ENCODE assay signal across 17 cellular contexts in genomic region chr2:68418855-68419254, GRCh38.
DNase-seq lines count a peak whose midpoint lies in the region; ATAC-seq lines count a peak whose summit lies in the region.
"Had no signal": no experiment of that assay in that cellular context is flagged by ENCODE, and none has a peak within 500 bp of the region (broad histone marks: within the 10 kb centered on the region; RNA-seq: fewer than 3 reads in every experiment).

No MANE protein-coding gene starts in this region.

- no peak overlapping the region for H3K9ac ChIP-seq in BLaER1 treated with 17β-estradiol and CSF1 and Interleukin-3, amounts not matched to agents 10 nM and 100 nM
- H3K9ac ChIP-seq in NT2/D1 (ENCODE audit: insufficient read length, low read depth) = no peak overlapping the region

- H3K4me1 Mint-ChIP-seq in activated naive CD4-positive, alpha-beta T cell treated with anti-CD3 and anti-CD28 coated beads, Interleukin-2, amount 10 ng/mL, durations not matched to agents 7 days and 5 days = peaks cover 3% of the 10 kb centered on the region
- H3K4me1 Mint-ChIP-seq: activated CD4-positive, alpha-beta T cell treated with anti-CD3 and anti-CD28 coated beads for 36 hours had no signal

- H3K4me3 ChIP-seq in BLaER1 treated with 17β-estradiol and CSF1 and Interleukin-3, amounts not matched to agents 10 nM and 100 nM = no peak overlapping the region
- no peak overlapping the region for H3K4me3 ChIP-seq in NT2/D1 (ENCODE audit: insufficient read length, low read depth)
- H3K4me3 ChIP-seq: pancreas, thoracic aorta had no signal

- peaks cover 21% of the 10 kb centered on the region for H3K27me3 Mint-ChIP-seq in activated naive CD4-positive, alpha-beta T cell treated with anti-CD3 and anti-CD28 coated beads, Interleukin-2, amount 10 ng/mL, durations not matched to agents 7 days and 5 days

- H3K4me3 Mint-ChIP-seq in activated naive CD4-positive, alpha-beta T cell treated with anti-CD3 and anti-CD28 coated beads, Interleukin-2, amount 10 ng/mL, durations not matched to agents 7 days and 5 days = no peak overlapping the region
- H3K4me3 Mint-ChIP-seq: activated CD4-positive, alpha-beta T cell treated with anti-CD3 and anti-CD28 coated beads for 36 hours; HFFc6 had no signal

- no peaks in the 10 kb centered on the region for H4K20me1 ChIP-seq in BLaER1 treated with 17β-estradiol and CSF1 and Interleukin-3, amounts not matched to agents 10 nM and 100 nM

- 0 out of 22 replicates have a peak overlapping the region, but pooled peaks of 1 of the 11 experiments have one; percentile 11 for H3K27ac ChIP-seq in BLaER1 treated with 17β-estradiol and CSF1 and Interleukin-3, amounts not matched to agents 10 nM and 100 nM
- H3K27ac ChIP-seq: pancreas, thoracic aorta had no signal

- peak; percentile 23 for DNase-seq in NT2/D1 (ENCODE audit: low read depth, low spot score)
- peak; percentile 56 for DNase-seq in islet precursor cell
- DNase-seq in NCI-H526 treated with DMSO at 0.1 percent for 48 hours (lab: John Stamatoyannopoulos, UW) = no peak
- DNase-seq in activated naive CD4-positive, alpha-beta T cell treated with anti-CD3 and anti-CD28 coated beads, Interleukin-2, amount 10 ng/mL, durations not matched to agents 7 days and 5 days = no peak
- no peak for DNase-seq in COLO829 (ENCODE audit: low spot score)
- DNase-seq in activated gamma-delta T cell treated with Interleukin-2 at 50 U/mL for 16 hours = no peak
- DNase-seq: activated CD4-positive, alpha-beta T cell treated with anti-CD3 and anti-CD28 coated beads for 36 hours; cortex of kidney; HFFc6; midbrain; NCI-H1436; NCI-H446 treated with DMSO at 0.1 percent for 48 hours; pancreas; stimulated activated CD4-positive, alpha-beta T cell treated with anti-CD3 and anti-CD28 coated beads, Interleukin-12 subunit alpha, Interleukin-12 subunit beta, amount 100 ng/mL, for 4 hours had no signal

- no peak overlapping the region for H3K27ac Mint-ChIP-seq in activated naive CD4-positive, alpha-beta T cell treated with anti-CD3 and anti-CD28 coated beads, Interleukin-2, amount 10 ng/mL, durations not matched to agents 7 days and 5 days
- H3K27ac Mint-ChIP-seq: HFFc6 had no signal

- H3K9me3 ChIP-seq in BLaER1 treated with 17β-estradiol and CSF1 and Interleukin-3, amounts not matched to agents 10 nM and 100 nM (replicated peaks in 1 of 11) = peaks cover 0 to 19% (median 14%) of the 10 kb centered on the region in 11 experiments; a peak in 18 of 22 replicates
- no peaks in the 10 kb centered on the region for H3K9me3 ChIP-seq in NT2/D1 (ENCODE audit: insufficient read depth, low read length)
- H3K9me3 ChIP-seq: pancreas, thoracic aorta had no signal

- no peaks in the 10 kb centered on the region for H3K9me3 Mint-ChIP-seq in activated naive CD4-positive, alpha-beta T cell treated with anti-CD3 and anti-CD28 coated beads, Interleukin-2, amount 10 ng/mL, durations not matched to agents 7 days and 5 days
- H3K9me3 Mint-ChIP-seq: HFFc6 had no signal

- no peaks in the 10 kb centered on the region for H3K36me3 Mint-ChIP-seq in activated naive CD4-positive, alpha-beta T cell treated with anti-CD3 and anti-CD28 coated beads, Interleukin-2, amount 10 ng/mL, durations not matched to agents 7 days and 5 days

- peak overlapping the region; percentile 23 to 74 (median 53); a peak in 20 of 22 replicates for H3K4me2 ChIP-seq in BLaER1 treated with 17β-estradiol and CSF1 and Interleukin-3, amounts not matched to agents 10 nM and 100 nM

- ATAC-seq in GM21786 (IDR thresholded peaks at IDR 0.05; ENCODE audit: unreplicated experiment) = peak; percentile 41
- ATAC-seq: activated CD4-positive, alpha-beta T cell treated with anti-CD3 and anti-CD28 coated beads for 36 hours; pancreas had no signal

- H3K4me1 ChIP-seq in BLaER1 treated with 17β-estradiol and CSF1 and Interleukin-3, amounts not matched to agents 10 nM and 100 nM = peaks cover 29 to 51% (median 44%) of the 10 kb centered on the region in 10 experiments
- no peaks in the 10 kb centered on the region for H3K4me1 ChIP-seq in NT2/D1 (ENCODE audit: insufficient read depth, insufficient read length)
- H3K4me1 ChIP-seq: pancreas had no signal

- no peaks in the 10 kb centered on the region for H3K27me3 ChIP-seq in BLaER1 treated with 17β-estradiol and CSF1 and Interleukin-3, amounts not matched to agents 10 nM and 100 nM
- no peaks in the 10 kb centered on the region for H3K27me3 ChIP-seq in NT2/D1 (ENCODE audit: insufficient read depth, insufficient read length)
- H3K27me3 ChIP-seq: pancreas had no signal

- 0 out of 22 replicates have a peak, but pooled peaks cover 0 to 3% (median 0%) of the 10 kb centered on the region in 11 experiments for H3K36me3 ChIP-seq in BLaER1 treated with 17β-estradiol and CSF1 and Interleukin-3, amounts not matched to agents 10 nM and 100 nM
- H3K36me3 ChIP-seq in NT2/D1 (ENCODE audit: insufficient read depth, insufficient read length, low read length) = no peaks in the 10 kb centered on the region
- H3K36me3 ChIP-seq: pancreas, thoracic aorta had no signal

- CTCF ChIA-PET in activated naive CD4-positive, alpha-beta T cell treated with anti-CD3 and anti-CD28 coated beads, Interleukin-2, amount 10 ng/mL, durations not matched to agents 7 days and 5 days (lab: Charles Lee) = interaction anchor here (2.0 kb wide), 1 partner anchor 23 kb away, joined by 7 read pairs; no protein-coding TSS in a partner anchor

Comparison
In these comparisons a context has a peak if more than half of its experiments do, and no peak if none do; other contexts are left out.
1. DNase-seq: peak in NT2/D1 (single experiment) and islet precursor cell (single experiment); none in NCI-H526 treated with DMSO at 0.1 percent for 48 hours (single experiment), activated naive CD4-positive, alpha-beta T cell treated with anti-CD3 and anti-CD28 coated beads, Interleukin-2, amount 10 ng/mL, durations not matched to agents 7 days and 5 days (single experiment), COLO829 (single experiment) and activated gamma-delta T cell treated with Interleukin-2 at 50 U/mL for 16 hours (single experiment).